ENCODE assay signal across 15 cellular contexts in the genomic region with DNA sequence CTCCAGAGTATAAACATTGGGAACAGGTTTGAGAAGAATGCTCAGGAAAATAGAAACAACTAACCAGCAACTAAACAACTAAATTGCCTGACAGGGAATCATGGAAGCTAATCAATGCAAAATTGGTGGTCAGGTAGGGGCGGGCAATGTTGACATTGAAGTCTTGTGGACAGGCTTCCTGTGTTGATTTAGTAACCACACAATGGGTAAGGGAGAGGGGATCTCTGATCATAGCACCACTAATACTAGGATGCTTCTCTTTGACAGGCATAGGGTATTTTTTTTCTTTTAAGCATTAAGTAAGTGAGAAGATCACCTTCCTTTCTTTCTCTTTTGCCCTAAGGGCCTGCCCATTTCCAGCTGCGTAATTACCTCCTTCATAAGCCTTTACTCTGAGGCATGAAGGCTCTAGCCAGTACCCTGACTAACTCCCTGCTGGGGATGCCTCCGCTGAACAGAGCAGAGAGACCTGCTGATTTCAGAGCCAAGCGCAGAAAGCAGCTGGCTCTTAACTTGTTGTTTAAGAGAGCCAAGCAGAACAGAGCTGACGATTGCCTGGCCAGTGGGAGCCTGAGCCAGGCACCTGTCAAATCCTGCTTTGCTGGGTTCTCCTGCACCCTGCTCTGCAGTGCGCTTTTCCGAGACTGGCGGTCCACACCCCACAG.
DNase-seq lines count a peak whose midpoint lies in the region; ATAC-seq lines count a peak whose summit lies in the region.
"Had no signal": no experiment of that assay in that cellular context is flagged by ENCODE, and none has a peak within 500 bp of the region (broad histone marks: within the 10 kb centered on the region; RNA-seq: fewer than 3 reads in every experiment).

No MANE protein-coding gene starts in this region.

- DNase-seq in Ammon's horn (ENCODE audit: low spot score) (peak; percentile 6), NCI-H128 (lab: John Stamatoyannopoulos, UW; ENCODE audit: unreplicated experiment) (peak; percentile 36), SHP77 (lab: John Stamatoyannopoulos, UW) (peak; percentile 53 to 64), iPS-NIHi7 (ENCODE audit: extremely low spot score) (peak; percentile 45), left lobe of liver (ENCODE audit: low spot score) (no peak), midbrain (lab: John Stamatoyannopoulos, UW) (no peak), dedifferentiated amniotic fluid mesenchymal stem cell (ENCODE audit: extremely low spot score) (no peak)
- DNase-seq: activated CD8-positive, alpha-beta T cell treated with anti-CD3 and anti-CD28 coated beads for 36 hours; activated T-cell treated with anti-CD3 and anti-CD28 coated beads, Interleukin-2, amount 50 U/mL, for 72 hours; CD4-positive, alpha-beta T cell; cerebellar nuclear complex; immature natural killer cell; stimulated activated naive CD8-positive, alpha-beta T cell treated with anti-CD3 and anti-CD28 coated beads, Interleukin-15, Interleukin-2, amounts not matched to agents 100 U/mL and 50 U/mL, for 24 hours had no signal

- ATAC-seq in left lobe of liver, result no peak
- ATAC-seq in activated CD4-positive, CD25-positive, alpha-beta regulatory T cell treated with anti-CD3 and anti-CD28 coated beads, Interleukin-2, amount 50 U/mL, for 24 hours, result no peak
- ATAC-seq: activated CD8-positive, alpha-beta T cell treated with anti-CD3 and anti-CD28 coated beads for 36 hours; activated T-cell treated with anti-CD3 and anti-CD28 coated beads, Interleukin-2, amount 50 U/mL, for 72 hours; gastroesophageal sphincter; stimulated activated naive CD8-positive, alpha-beta T cell treated with anti-CD3 and anti-CD28 coated beads, Interleukin-15, Interleukin-2, amounts not matched to agents 100 U/mL and 50 U/mL, for 24 hours had no signal

Comparison
In these comparisons a context has a peak if more than half of its experiments do, and no peak if none do; other contexts are left out.
1. DNase-seq: peak in Ammon's horn (single experiment), NCI-H128 (single experiment), SHP77 (2 of 2) and iPS-NIHi7 (single experiment); none in left lobe of liver (single experiment), midbrain (single experiment) and dedifferentiated amniotic fluid mesenchymal stem cell (single experiment).